ENCODE assay signal across 8 cellular contexts in genomic region chr9:10957878-10958277, GRCh38.
"Had no signal": no experiment of that assay in that cellular context is flagged by ENCODE, and none has a peak within 500 bp of the region (broad histone marks: within the 10 kb centered on the region; RNA-seq: fewer than 3 reads in every experiment).

No MANE protein-coding gene starts in this region.

- H2AFZ ChIP-seq: GM23248 had no signal

- H3K9me3 ChIP-seq: HAP-1 had no signal

- ATAC-seq: HCT116, K562 had no signal

- H3K4me3 ChIP-seq: GM23248, HAP-1, K562 had no signal

- H3K4me3 Mint-ChIP-seq: HFFc6 had no signal

- FAIRE-seq: HTR-8/SVneo, K562 had no signal

- H3K27ac Mint-ChIP-seq: HFFc6 had no signal

- DNase-seq: GM23248, GOT3, H7, HFFc6 had no signal

- H3K36me3 ChIP-seq: HAP-1 had no signal

- H3K27ac ChIP-seq: GM23248 had no signal

- H3K4me1 ChIP-seq: HAP-1 had no signal

- H3K9ac ChIP-seq: GM23248 had no signal
